23 cellular contexts compared by ENCODE assay signal in the genomic region with DNA sequence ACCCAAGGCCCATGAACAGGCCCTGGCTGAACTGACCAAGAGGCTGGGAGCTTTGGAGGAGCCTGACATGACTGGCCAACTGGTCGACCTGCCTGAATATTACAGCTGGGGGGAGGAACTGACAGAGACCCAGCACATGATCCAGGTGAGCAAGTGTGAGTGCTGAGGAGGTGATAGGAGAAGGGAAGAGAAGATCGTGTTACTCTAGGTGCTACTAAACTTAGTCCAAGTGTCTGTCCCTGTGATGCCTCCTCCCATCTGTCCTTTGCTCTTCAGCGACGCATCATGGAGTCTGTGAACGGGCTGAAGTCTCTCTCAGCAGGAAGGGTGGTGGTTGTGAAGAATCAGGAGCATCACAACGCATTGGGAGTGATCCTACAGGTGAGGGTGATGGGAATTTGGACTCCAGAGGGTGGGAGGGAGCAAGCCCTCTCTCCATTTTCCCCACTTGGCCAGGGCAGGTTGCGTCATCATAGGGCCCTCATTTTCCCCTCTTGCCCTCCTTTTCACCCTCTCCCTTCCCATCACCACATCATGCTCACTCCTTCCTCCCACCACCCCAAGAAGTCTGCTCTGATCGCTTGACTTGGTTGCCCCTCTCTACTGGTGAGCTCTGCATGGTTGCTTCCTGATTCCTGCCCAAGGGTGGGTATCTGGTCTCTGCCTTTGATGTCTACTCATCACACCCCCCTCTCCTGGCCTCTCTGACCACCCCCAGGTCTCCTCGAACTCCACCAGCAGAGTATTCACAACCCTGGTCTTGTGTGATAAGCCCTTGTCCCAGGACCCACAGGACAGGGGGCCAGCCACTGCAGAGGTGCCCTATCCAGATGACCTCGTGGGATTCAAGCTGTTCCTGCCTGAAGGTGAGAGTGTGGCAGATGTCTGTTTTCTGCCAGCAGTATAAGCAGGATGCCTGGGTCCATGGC. TPM values are rescaled to one million over a fixed set of nuclear protein-coding genes. Genes with fewer than 3 reads are reported as not detected.
A peak's percentile ranks its signal among the peaks of the same experiment; 100 is the strongest.
DNase-seq lines count a peak whose midpoint lies in the region; ATAC-seq and TF ChIP-seq lines count a peak whose summit lies in the region.
"Had no signal": no experiment of that assay in that cellular context is flagged by ENCODE, and none has a peak within 500 bp of the region (broad histone marks: within the 10 kb centered on the region; RNA-seq: fewer than 3 reads in every experiment).

No MANE protein-coding gene starts in this region.

- H3K27me3 Mint-ChIP-seq in activated T-cell treated with anti-CD3 and anti-CD28 coated beads, Interleukin-2, amount 50 U/mL, for 24 hours, result no peaks in the 10 kb centered on the region
- H3K27me3 Mint-ChIP-seq in activated T-cell treated with anti-CD3 and anti-CD28 coated beads, Interleukin-2, amount 50 U/mL, for 4 hours (ENCODE audit: low read depth), result no peaks in the 10 kb centered on the region
- H3K27me3 Mint-ChIP-seq in chondrocyte (ENCODE audit: low read depth), result no peaks in the 10 kb centered on the region
- H3K27me3 Mint-ChIP-seq in progenitor cell of endocrine pancreas, result no peaks in the 10 kb centered on the region
- H3K27me3 Mint-ChIP-seq in nephron progenitor cell (ENCODE audit: low read depth, poor library complexity), result no peaks in the 10 kb centered on the region

- no peak overlapping the region for H3K4me3 ChIP-seq in HEK293 (ENCODE audit: low read depth, low read length)
- H3K4me3 ChIP-seq: breast epithelium, colonic mucosa, GM23338, hepatocyte, right lobe of liver had no signal

- CTCF ChIA-PET in HEK293 (lab: Yijun Ruan, JAX), result interaction anchor here (0.7 to 3.4 kb wide), 3 partner anchors 15 to 277 kb away, joined by 3 to 20 read pairs (median 3); no protein-coding TSS in a partner anchor

- H3K4me3 Mint-ChIP-seq in activated T-cell treated with anti-CD3 and anti-CD28 coated beads, Interleukin-2, amount 50 U/mL, for 24 hours, result no peak overlapping the region
- no peak overlapping the region for H3K4me3 Mint-ChIP-seq in activated T-cell treated with anti-CD3 and anti-CD28 coated beads, Interleukin-2, amount 50 U/mL, for 4 hours
- H3K4me3 Mint-ChIP-seq in chondrocyte (ENCODE audit: unreplicated experiment), result no peak overlapping the region
- H3K4me3 Mint-ChIP-seq in progenitor cell of endocrine pancreas (ENCODE audit: low read depth), result no peak overlapping the region
- no peak overlapping the region for H3K4me3 Mint-ChIP-seq in nephron progenitor cell
- H3K4me3 Mint-ChIP-seq: activated T-helper 1 cell treated with anti-CD3 and anti-CD28 coated beads, Interleukin-12 subunit alpha, Interleukin-12 subunit beta, Interleukin-2, Interleukin-4 antibody, amounts not matched to agents 30 ng/mL and 10 ng/mL and 1 ng/mL, durations not matched to agents 14 hours and 24 hours and 36 hours; GM23338; natural killer cell had no signal

- H3K9me3 Mint-ChIP-seq in activated T-cell treated with anti-CD3 and anti-CD28 coated beads, Interleukin-2, amount 50 U/mL, for 24 hours, result no peaks in the 10 kb centered on the region
- H3K9me3 Mint-ChIP-seq in activated T-cell treated with anti-CD3 and anti-CD28 coated beads, Interleukin-2, amount 50 U/mL, for 4 hours, result no peaks in the 10 kb centered on the region
- H3K9me3 Mint-ChIP-seq in chondrocyte (ENCODE audit: low read depth) (no peaks in the 10 kb centered on the region), progenitor cell of endocrine pancreas (ENCODE audit: low read depth) (no peaks in the 10 kb centered on the region), nephron progenitor cell (no peaks in the 10 kb centered on the region)
- H3K9me3 Mint-ChIP-seq: activated T-helper 1 cell treated with anti-CD3 and anti-CD28 coated beads, Interleukin-12 subunit alpha, Interleukin-12 subunit beta, Interleukin-2, Interleukin-4 antibody, amounts not matched to agents 30 ng/mL and 10 ng/mL and 1 ng/mL, durations not matched to agents 14 hours and 24 hours and 36 hours; GM23338; natural killer cell had no signal

- POLR2A ChIA-PET in HEK293 (lab: Yijun Ruan, JAX), result interaction anchor here (1.0 kb wide), 1 partner anchor 140 kb away, joined by 3 read pairs; the partner anchor contains the start of gene HSPA1B

- no peaks in the 10 kb centered on the region; the same call in 1 of the 2 replicates for H3K4me1 ChIP-seq in HEK293 (ENCODE audit: control insufficient read depth, insufficient read depth, low read length)
- H3K4me1 ChIP-seq: colonic mucosa, foreskin keratinocyte had no signal

- peaks cover 13 to 87% of the 10 kb centered on the region in 2 experiments; a peak in 2 of 3 replicates for H3K36me3 ChIP-seq in HEK293 (ENCODE audit: control insufficient read depth in 2 of 2, insufficient read depth in 1 of 2, low read length in 2 of 2)
- H3K36me3 ChIP-seq: breast epithelium had no signal

- no peaks in the 10 kb centered on the region for H3K9me3 ChIP-seq in HEK293 (ENCODE audit: control insufficient read depth, insufficient read depth, low read depth, low read length)
- H3K9me3 ChIP-seq: breast epithelium, colonic mucosa, right lobe of liver had no signal

- ATAC-seq in activated T-cell treated with anti-CD3 and anti-CD28 coated beads, Interleukin-2, amount 50 U/mL, for 4 hours, result no peak
- ATAC-seq: foreskin keratinocyte, GM23338, natural killer cell, right lobe of liver had no signal

- TF ChIP-seq CTCF in HEK293 (tag by site-specific recombination; IDR thresholded peaks at IDR 0.05) (no peak), chondrocyte (IDR thresholded peaks at IDR 0.05) (no peak), progenitor cell of endocrine pancreas (IDR thresholded peaks at IDR 0.05; ENCODE audit: unreplicated experiment) (no peak), nephron progenitor cell (IDR thresholded peaks at IDR 0.05) (no peak)

- no peak for DNase-seq in activated T-cell treated with anti-CD3 and anti-CD28 coated beads, Interleukin-2, amount 50 U/mL, for 24 hours
- DNase-seq in activated T-cell treated with anti-CD3 and anti-CD28 coated beads, Interleukin-2, amount 50 U/mL, for 4 hours, result no peak
- DNase-seq in chondrocyte (ENCODE audit: low spot score), result peak; percentile 53
- DNase-seq in progenitor cell of endocrine pancreas (ENCODE audit: low spot score, unreplicated experiment), result no peak
- no peak for DNase-seq in amygdala (lab: John Stamatoyannopoulos, UW)
- no peak for DNase-seq in nephron progenitor cell
- DNase-seq in GF-D8 (lab: John Stamatoyannopoulos, UW), result no peak
- DNase-seq: colonic mucosa; DMS53; effector memory CD4-positive, alpha-beta T cell; foreskin keratinocyte; mesendoderm; natural killer cell; NCI-H524; NK-92 treated with Interleukin-12 subunit alpha and Interleukin-12 subunit beta, amount 100 ng/mL, for 24 hours; stimulated activated CD4-positive, alpha-beta T cell treated with anti-CD3 and anti-CD28 coated beads, Interleukin-15, amount 100 ng/mL, for 24 hours; trophoblast cell had no signal

- peak overlapping the region; percentile 100 for H3K27ac Mint-ChIP-seq in activated T-cell treated with anti-CD3 and anti-CD28 coated beads, Interleukin-2, amount 50 U/mL, for 24 hours
- peak overlapping the region; percentile 49 for H3K27ac Mint-ChIP-seq in chondrocyte (ENCODE audit: unreplicated experiment)
- H3K27ac Mint-ChIP-seq in progenitor cell of endocrine pancreas, result peak overlapping the region; percentile 50
- no peak overlapping the region for H3K27ac Mint-ChIP-seq in nephron progenitor cell
- H3K27ac Mint-ChIP-seq: GM23338 had no signal

- H3K36me3 Mint-ChIP-seq in activated T-cell treated with anti-CD3 and anti-CD28 coated beads, Interleukin-2, amount 50 U/mL, for 24 hours (ENCODE audit: low read depth), result peaks cover 97% of the 10 kb centered on the region
- H3K36me3 Mint-ChIP-seq in activated T-cell treated with anti-CD3 and anti-CD28 coated beads, Interleukin-2, amount 50 U/mL, for 4 hours (ENCODE audit: insufficient read depth), result peaks cover 44% of the 10 kb centered on the region
- peaks cover 23% of the 10 kb centered on the region for H3K36me3 Mint-ChIP-seq in chondrocyte (ENCODE audit: low read depth)
- H3K36me3 Mint-ChIP-seq in progenitor cell of endocrine pancreas (ENCODE audit: insufficient read depth), result peaks cover 8% of the 10 kb centered on the region
- peaks cover 35% of the 10 kb centered on the region for H3K36me3 Mint-ChIP-seq in nephron progenitor cell (ENCODE audit: low read depth)

- H3K4me1 Mint-ChIP-seq in activated T-cell treated with anti-CD3 and anti-CD28 coated beads, Interleukin-2, amount 50 U/mL, for 24 hours (ENCODE audit: low read depth), result peaks cover 28% of the 10 kb centered on the region
- peaks cover 13% of the 10 kb centered on the region for H3K4me1 Mint-ChIP-seq in activated T-cell treated with anti-CD3 and anti-CD28 coated beads, Interleukin-2, amount 50 U/mL, for 4 hours (ENCODE audit: low read depth)
- H3K4me1 Mint-ChIP-seq in chondrocyte (ENCODE audit: low read depth) (peaks cover 23% of the 10 kb centered on the region), progenitor cell of endocrine pancreas (ENCODE audit: low read depth) (peaks cover 2% of the 10 kb centered on the region), nephron progenitor cell (peaks cover 20% of the 10 kb centered on the region)
- H3K4me1 Mint-ChIP-seq: GM23338 had no signal

- H3K27ac ChIP-seq in HEK293 (ENCODE audit: extremely low read depth, low read depth, low read length), result no peak overlapping the region
- H3K27ac ChIP-seq: colonic mucosa, foreskin keratinocyte, hepatocyte had no signal

TF ChIP-seq in HEK293, 187 proteins besides CTCF, POLR2A, EP300 and RAD21 (continues in another document):
- no peak for TF ChIP-seq ZNF768 (tag by site-specific recombination; IDR thresholded peaks at IDR 0.05)

RNA-seq across cellular contexts. Expression of gene DXO, which starts 4.7 kb away (rescaled TPM):
- total RNA-seq in activated T-cell treated with anti-CD3 and anti-CD28 coated beads, Interleukin-2, amount 50 U/mL, for 4 hours, result 1 to 10 TPM; 7.1 to 9.0 (median 8.9) TPM
- 15.8 to 25.9 TPM (median 19.3 TPM) in 3 replicates for total RNA-seq in chondrocyte
- 26.3 and 29.4 TPM in 2 replicates for total RNA-seq in progenitor cell of endocrine pancreas

RNA-seq across cellular contexts. Expression of gene SKIC2, which starts 8.3 kb away (rescaled TPM):
- 100 to 1,000 TPM; 123 to 157 (median 132) TPM for total RNA-seq in activated T-cell treated with anti-CD3 and anti-CD28 coated beads, Interleukin-2, amount 50 U/mL, for 4 hours
- total RNA-seq in chondrocyte (56.9 to 85.6 TPM (median 61.2 TPM) in 3 replicates), progenitor cell of endocrine pancreas (97.9 and 103 TPM in 2 replicates)

RNA-seq across cellular contexts. Expression of gene NELFE, which starts 8.5 kb away (rescaled TPM):
- total RNA-seq in activated T-cell treated with anti-CD3 and anti-CD28 coated beads, Interleukin-2, amount 50 U/mL, for 4 hours, result 100 to 1,000 TPM; 107 to 111 (median 109) TPM
- total RNA-seq in chondrocyte (43.5 to 59.3 TPM (median 50.6 TPM) in 3 replicates), progenitor cell of endocrine pancreas (67.2 and 71.8 TPM in 2 replicates)

RNA-seq across cellular contexts. Expression of gene C4A, which starts 14.6 kb away (rescaled TPM):
- 1 to 10 TPM; 4.3 to 5.9 (median 5.3) TPM for total RNA-seq in activated T-cell treated with anti-CD3 and anti-CD28 coated beads, Interleukin-2, amount 50 U/mL, for 4 hours
- 7.2 to 13.3 TPM (median 10.5 TPM) in 3 replicates for total RNA-seq in chondrocyte
- 13.1 and 14.1 TPM in 2 replicates for total RNA-seq in progenitor cell of endocrine pancreas

RNA-seq across cellular contexts. Expression of gene CFB, which starts 21.4 kb away (rescaled TPM):
- 1 to 10 TPM in 2 of 3 donors, under 1 TPM in 1; 0.42 to 1.5 (median 1.4) TPM for total RNA-seq in activated T-cell treated with anti-CD3 and anti-CD28 coated beads, Interleukin-2, amount 50 U/mL, for 4 hours
- total RNA-seq in chondrocyte (2.3 to 3.2 TPM (median 2.6 TPM) in 3 replicates), progenitor cell of endocrine pancreas (3.9 and 4.7 TPM in 2 replicates)
- total RNA-seq: GM23338 had no signal
